In the genomic region with DNA sequence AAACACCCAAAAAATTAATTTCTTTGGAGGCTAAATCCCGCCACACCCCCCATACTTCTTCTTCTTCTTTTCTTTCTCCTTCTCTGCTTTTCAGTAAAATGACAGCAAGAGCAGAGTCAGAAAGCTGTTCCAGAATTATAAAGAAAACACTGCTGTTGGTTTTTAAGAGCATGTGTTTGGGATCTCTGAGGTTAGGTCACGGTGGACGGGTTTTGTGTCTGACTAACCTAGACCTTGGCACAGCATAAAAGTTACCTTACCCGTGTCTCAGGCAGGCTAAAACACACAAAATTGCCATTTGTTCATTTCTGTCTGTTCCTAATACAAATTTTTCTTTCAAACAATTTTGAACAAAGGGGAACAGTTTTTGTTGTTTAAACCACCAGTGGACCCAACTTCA, we compare ENCODE assay signal across 19 cellular contexts.
"Had no signal": no experiment of that assay in that cellular context is flagged by ENCODE, and none has a peak within 500 bp of the region (broad histone marks: within the 10 kb centered on the region; RNA-seq: fewer than 3 reads in every experiment).

No MANE protein-coding gene starts in this region.

- DNase-seq: effector CD4-positive, alpha-beta T cell; gastrocnemius medialis; left colon; naive thymus-derived CD4-positive, alpha-beta T cell; nephron progenitor cell; spleen; stimulated activated CD4-positive, alpha-beta T cell treated with anti-CD3 and anti-CD28 coated beads, Interleukin-15, amount 100 ng/mL, for 24 hours; stimulated activated CD4-positive, alpha-beta T cell treated with anti-CD3 and anti-CD28 coated beads, Interleukin-1b, Interleukin-23, amount 100 ng/mL, for 48 hours; stimulated activated CD4-positive, alpha-beta T cell treated with anti-CD3 and anti-CD28 coated beads, Interleukin-4, amount 100 ng/mL, for 24 hours; upper lobe of right lung had no signal

- H3K9me3 Mint-ChIP-seq: nephron progenitor cell had no signal

- ATAC-seq: gastrocnemius medialis; left colon; naive thymus-derived CD4-positive, alpha-beta T cell; sciatic nerve; stimulated activated memory B cell treated with anti-CD40 and anti-IgM and Interleukin-4, amounts not matched to agents 10 μg/mL and 1 μg/mL and 100 μg/mL, for 72 hours; upper lobe of right lung had no signal

- H3K4me3 ChIP-seq: coronary artery, esophagus muscularis mucosa, gastrocnemius medialis, prostate gland, spleen, tibial nerve, upper lobe of right lung, vagina had no signal

- H3K27ac ChIP-seq: coronary artery, esophagus muscularis mucosa, gastrocnemius medialis, parathyroid adenoma, prostate gland, spleen, tibial nerve, upper lobe of right lung, vagina had no signal

- H3K27ac Mint-ChIP-seq: naive thymus-derived CD4-positive, alpha-beta T cell; nephron progenitor cell; stimulated activated memory B cell treated with anti-CD40 and anti-IgM and Interleukin-4, amounts not matched to agents 10 μg/mL and 1 μg/mL and 100 μg/mL, for 72 hours; stimulated activated naive CD8-positive, alpha-beta T cell treated with anti-CD3 and anti-CD28 coated beads, Interleukin-15, Interleukin-2, amounts not matched to agents 100 ng/mL and 50 ng/mL, for 24 hours had no signal

- H3K4me1 Mint-ChIP-seq: naive thymus-derived CD4-positive, alpha-beta T cell; stimulated activated memory B cell treated with anti-CD40 and anti-IgM and Interleukin-4, amounts not matched to agents 10 μg/mL and 1 μg/mL and 100 μg/mL, for 72 hours had no signal

- H3K27me3 Mint-ChIP-seq: stimulated activated memory B cell treated with anti-CD40 and anti-IgM and Interleukin-4, amounts not matched to agents 10 μg/mL and 1 μg/mL and 100 μg/mL, for 72 hours had no signal

- H3K36me3 Mint-ChIP-seq: naive thymus-derived CD4-positive, alpha-beta T cell; stimulated activated memory B cell treated with anti-CD40 and anti-IgM and Interleukin-4, amounts not matched to agents 10 μg/mL and 1 μg/mL and 100 μg/mL, for 72 hours had no signal

- H3K4me3 Mint-ChIP-seq: naive thymus-derived CD4-positive, alpha-beta T cell; nephron progenitor cell; stimulated activated memory B cell treated with anti-CD40 and anti-IgM and Interleukin-4, amounts not matched to agents 10 μg/mL and 1 μg/mL and 100 μg/mL, for 72 hours; stimulated activated naive CD8-positive, alpha-beta T cell treated with anti-CD3 and anti-CD28 coated beads, Interleukin-15, Interleukin-2, amounts not matched to agents 100 ng/mL and 50 ng/mL, for 24 hours had no signal
